In genomic region chr6:92109256-92109655, GRCh38 we compare ENCODE assay signal across 23 cellular contexts.
"Had no signal": no experiment of that assay in that cellular context is flagged by ENCODE, and none has a peak within 500 bp of the region (broad histone marks: within the 10 kb centered on the region; RNA-seq: fewer than 3 reads in every experiment).

No MANE protein-coding gene starts in this region.

- H3K4me3 Mint-ChIP-seq: activated CD8-positive, alpha-beta T cell treated with anti-CD3 and anti-CD28 coated beads for 36 hours; activated naive CD8-positive, alpha-beta T cell treated with anti-CD3 and anti-CD28 coated beads, Interleukin-2, amount 50 U/mL, for 24 hours; activated T-cell treated with anti-CD3 and anti-CD28 coated beads, Interleukin-2, amount 50 U/mL, for 4 hours; T-helper 17 cell had no signal

- H3K36me3 ChIP-seq: ascending aorta, Peyer's patch, WERI-Rb-1 had no signal

- DNase-seq: activated CD4-positive, alpha-beta T cell treated with anti-CD3 and anti-CD28 coated beads for 4 hours; activated CD8-positive, alpha-beta T cell treated with anti-CD3 and anti-CD28 coated beads for 36 hours; activated effector memory CD4-positive, alpha-beta T cell treated with anti-CD3 and anti-CD28 coated beads, Interleukin-2, amount 50 U/mL, for 16 hours; activated naive CD4-positive, alpha-beta T cell treated with Interleukin-2 at 50 U/mL for 16 hours; activated naive CD8-positive, alpha-beta T cell treated with anti-CD3 and anti-CD28 coated beads, Interleukin-2, amount 50 U/mL, for 24 hours; activated T-cell treated with anti-CD3 and anti-CD28 coated beads, Interleukin-2, amount 50 U/mL, for 4 hours; amniotic stem cell; body of pancreas; central memory CD4-positive, alpha-beta T cell; KBM-7; NCI-H1048; NCI-H1930; NCI-H2171; NCI-H2227 treated with DMSO at 0.1 percent for 48 hours; NCI-H526; NCI-H82; Peyer's patch; T-helper 17 cell; T1000; WERI-Rb-1 had no signal

- H3K27ac ChIP-seq: ascending aorta, body of pancreas, Peyer's patch, WERI-Rb-1 had no signal

- H3K9me3 ChIP-seq: ascending aorta, body of pancreas, Peyer's patch had no signal

- H3K27ac Mint-ChIP-seq: activated CD8-positive, alpha-beta T cell treated with anti-CD3 and anti-CD28 coated beads for 36 hours; activated naive CD4-positive, alpha-beta T cell treated with anti-CD3 and anti-CD28 coated beads, Interleukin-2, amount 50 U/mL, for 72 hours; activated naive CD8-positive, alpha-beta T cell treated with anti-CD3 and anti-CD28 coated beads, Interleukin-2, amount 50 U/mL, for 24 hours; T-helper 17 cell had no signal

- H3K4me1 ChIP-seq: ascending aorta, body of pancreas, Peyer's patch had no signal

- H3K27me3 Mint-ChIP-seq: activated CD8-positive, alpha-beta T cell treated with anti-CD3 and anti-CD28 coated beads for 36 hours; activated naive CD8-positive, alpha-beta T cell treated with anti-CD3 and anti-CD28 coated beads, Interleukin-2, amount 50 U/mL, for 24 hours; T-helper 17 cell had no signal

- H3K27me3 ChIP-seq: ascending aorta, body of pancreas, Peyer's patch had no signal

- H3K4me3 ChIP-seq: ascending aorta, body of pancreas, Peyer's patch had no signal

- ATAC-seq: activated CD4-positive, CD25-positive, alpha-beta regulatory T cell treated with anti-CD3 and anti-CD28 coated beads, Interleukin-2, amount 50 U/mL, for 24 hours; activated CD8-positive, alpha-beta T cell treated with anti-CD3 and anti-CD28 coated beads for 36 hours; activated naive CD4-positive, alpha-beta T cell treated with anti-CD3 and anti-CD28 coated beads, Interleukin-2, amount 50 U/mL, for 72 hours; activated naive CD8-positive, alpha-beta T cell treated with anti-CD3 and anti-CD28 coated beads, Interleukin-2, amount 50 U/mL, for 24 hours; activated T-cell treated with anti-CD3 and anti-CD28 coated beads, Interleukin-2, amount 50 U/mL, for 4 hours; body of pancreas; T-helper 17 cell had no signal

- H3K4me1 Mint-ChIP-seq: activated naive CD8-positive, alpha-beta T cell treated with anti-CD3 and anti-CD28 coated beads, Interleukin-2, amount 50 U/mL, for 24 hours; T-helper 17 cell had no signal
